ENCODE assay signal across 8 cellular contexts in the genomic region with DNA sequence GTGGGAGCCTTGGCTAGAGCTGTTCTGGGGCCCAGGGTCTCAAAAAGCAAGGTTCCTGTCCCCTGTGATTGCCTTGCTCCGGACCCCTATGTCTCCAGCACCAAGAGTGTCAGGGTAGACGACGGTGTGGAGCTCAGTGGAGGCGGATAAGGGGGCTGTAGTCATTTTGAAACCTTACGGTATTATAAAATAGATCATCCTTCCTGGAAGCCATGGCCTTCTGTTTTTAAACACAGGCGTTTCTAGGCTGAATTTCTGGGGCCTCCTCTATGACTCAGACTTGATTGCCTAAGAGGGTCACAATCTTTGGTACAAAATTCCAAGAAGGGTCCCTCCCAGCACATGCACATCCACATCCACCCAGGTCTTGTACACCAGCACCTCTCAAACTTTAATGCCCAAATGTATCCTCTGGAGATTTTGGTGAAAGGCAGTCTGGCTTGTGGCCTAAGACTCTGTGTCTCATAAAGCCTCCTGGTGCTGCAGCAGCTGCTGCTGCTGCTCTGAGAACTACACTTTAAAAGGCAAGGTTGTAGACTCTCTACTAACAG.
A peak's percentile ranks its signal among the peaks of the same experiment; 100 is the strongest.
DNase-seq lines count a peak whose midpoint lies in the region; ATAC-seq and TF ChIP-seq lines count a peak whose summit lies in the region.

No MANE protein-coding gene starts in this region.

- TF ChIP-seq CTCF in testis (IDR thresholded peaks at IDR 0.05) = no peak

- H3K27me3 ChIP-seq in testis = no peaks in the 10 kb centered on the region

- H3K27ac ChIP-seq in testis = peak overlapping the region; percentile 36 to 39

- H3K27me3 Mint-ChIP-seq in activated CD4-positive, alpha-beta memory T cell treated with anti-CD3 and anti-CD28 coated beads, Interleukin-2, amount 10 ng/mL, durations not matched to agents 7 days and 5 days = peaks cover 25% of the 10 kb centered on the region

- H3K9me3 Mint-ChIP-seq in activated CD4-positive, alpha-beta memory T cell treated with anti-CD3 and anti-CD28 coated beads, Interleukin-2, amount 10 ng/mL, durations not matched to agents 7 days and 5 days = peaks cover 23% of the 10 kb centered on the region

- POLR2A ChIA-PET in activated CD4-positive, alpha-beta memory T cell treated with anti-CD3 and anti-CD28 coated beads, Interleukin-2, amount 10 ng/mL, durations not matched to agents 7 days and 5 days (lab: Charles Lee) = interaction anchor here (0.9 to 6.7 kb wide), 24 partner anchors 8 to 283 kb away, joined by 3 to 82 read pairs (median 4); partner anchors contain the start of genes CCR1, CCR2, CCR5 and CXCR6

- H3K36me3 ChIP-seq in testis (ENCODE audit: low read depth, missing control alignments) = no peaks in the 10 kb centered on the region

- peaks cover 73% of the 10 kb centered on the region for H3K4me1 Mint-ChIP-seq in activated CD4-positive, alpha-beta memory T cell treated with anti-CD3 and anti-CD28 coated beads, Interleukin-2, amount 10 ng/mL, durations not matched to agents 7 days and 5 days

- no peaks in the 10 kb centered on the region for H3K9me3 ChIP-seq in testis

- no peak overlapping the region for H3K4me3 ChIP-seq in testis

- peak; percentile 22 for ATAC-seq in GM18498 (IDR thresholded peaks at IDR 0.05; ENCODE audit: unreplicated experiment)
- peak; percentile 17 for ATAC-seq in HG03066 (IDR thresholded peaks at IDR 0.05; ENCODE audit: low read depth, unreplicated experiment)

- H3K27ac Mint-ChIP-seq in activated CD4-positive, alpha-beta memory T cell treated with anti-CD3 and anti-CD28 coated beads, Interleukin-2, amount 10 ng/mL, durations not matched to agents 7 days and 5 days = peak overlapping the region; percentile 96

- H3K4me3 Mint-ChIP-seq in activated CD4-positive, alpha-beta memory T cell treated with anti-CD3 and anti-CD28 coated beads, Interleukin-2, amount 10 ng/mL, durations not matched to agents 7 days and 5 days = peak overlapping the region; percentile 52

- CTCF ChIA-PET in activated CD4-positive, alpha-beta memory T cell treated with anti-CD3 and anti-CD28 coated beads, Interleukin-2, amount 10 ng/mL, durations not matched to agents 7 days and 5 days (lab: Charles Lee) = interaction anchor here (0.7 to 4.7 kb wide), 11 partner anchors 9 to 310 kb away, joined by 3 to 63 read pairs (median 4); partner anchors contain the start of genes CCR1 and CCR5

- intact Hi-C loops in testis (cut with DNase I; ENCODE audit: low total_unique reads) = no loop called here

- WGBS in testis, 2 donors = 79 to 84% methylated on average over 5 to 6 of the region's 6 CpGs

- no peak for TF ChIP-seq POLR2A in testis (IDR thresholded peaks at IDR 0.05)

- peaks cover 54% of the 10 kb centered on the region for H3K36me3 Mint-ChIP-seq in activated CD4-positive, alpha-beta memory T cell treated with anti-CD3 and anti-CD28 coated beads, Interleukin-2, amount 10 ng/mL, durations not matched to agents 7 days and 5 days (ENCODE audit: low read depth)

- DNase-seq in activated CD4-positive, alpha-beta memory T cell treated with anti-CD3 and anti-CD28 coated beads, Interleukin-2, amount 10 ng/mL, durations not matched to agents 7 days and 5 days = peak; percentile 62
- DNase-seq in hepatic stellate cell (ENCODE audit: low spot score) = peak; percentile 10
- peak; percentile 23 for DNase-seq in testis
- DNase-seq in GM19238 (ENCODE audit: insufficient read length, low spot score) = no peak
- no peak for DNase-seq in NCI-H2171 (lab: John Stamatoyannopoulos, UW)
- DNase-seq in islet precursor cell = no peak

- no peaks in the 10 kb centered on the region for H3K4me1 ChIP-seq in testis

Comparison
In these comparisons a context has a peak if more than half of its experiments do, and no peak if none do; other contexts are left out.
1. DNase-seq: peak in activated CD4-positive, alpha-beta memory T cell treated with anti-CD3 and anti-CD28 coated beads, Interleukin-2, amount 10 ng/mL, durations not matched to agents 7 days and 5 days (single experiment), hepatic stellate cell (single experiment) and testis (single experiment); none in GM19238 (single experiment), NCI-H2171 (single experiment) and islet precursor cell (single experiment).